10 cellular contexts compared by ENCODE assay signal in the genomic region with DNA sequence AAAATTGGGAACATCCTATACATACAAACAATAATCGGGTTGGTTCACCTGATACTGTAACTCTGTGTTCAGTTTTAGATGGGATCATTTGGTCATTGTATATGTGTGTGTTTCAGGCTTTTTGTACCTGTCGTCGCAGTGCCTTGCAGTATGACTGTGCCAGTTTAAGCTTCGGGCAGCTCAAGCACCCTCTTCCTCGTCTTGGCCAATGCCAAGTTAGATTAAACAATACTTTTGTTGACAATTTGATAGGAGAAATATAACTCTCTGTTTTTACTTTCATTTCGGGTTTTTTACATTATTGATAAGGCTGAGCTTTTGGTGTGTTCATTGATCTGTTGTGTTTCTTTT. TPM values are rescaled to one million over a fixed set of nuclear protein-coding genes. Genes with fewer than 3 reads are reported as not detected.
A peak's percentile ranks its signal among the peaks of the same experiment; 100 is the strongest.
DNase-seq lines count a peak whose midpoint lies in the region; ATAC-seq and TF ChIP-seq lines count a peak whose summit lies in the region.
"Had no signal": no experiment of that assay in that cellular context is flagged by ENCODE, and none has a peak within 500 bp of the region (broad histone marks: within the 10 kb centered on the region; RNA-seq: fewer than 3 reads in every experiment).

No MANE protein-coding gene starts in this region.

- ATAC-seq in HG02610 (IDR thresholded peaks at IDR 0.05; ENCODE audit: unreplicated experiment) = peak; percentile 15
- peak; percentile 43 to 54 (median 47) for ATAC-seq in heart left ventricle

- TF ChIP-seq POLR2A in heart left ventricle (IDR thresholded peaks at IDR 0.05) (no peak), spleen (IDR thresholded peaks at IDR 0.05) (no peak)

- intact Hi-C loops in heart left ventricle (cut with DNase I) = loop anchor here in 6 of 10 donors (1.0 to 10.0 kb wide), 7 partner anchors 55 to 175 kb away; a partner anchor contains a TSS
- intact Hi-C loops in spleen (cut with DNase I; ENCODE audit: low total_unique reads) = loop anchor here (5.0 kb wide), 1 partner anchor 55 kb away; no protein-coding TSS in a partner anchor

- H3K4me3 ChIP-seq in heart left ventricle = peak overlapping the region in 8 of 12 donors; percentile 5 to 34 (median 25)
- peak overlapping the region in 4 of 8 donors; percentile 1 to 48 (median 12) for H3K4me3 ChIP-seq in spleen

- TF ChIP-seq CTCF in VCaP (conservative IDR thresholded peaks at IDR 0.05) (no peak), heart left ventricle (IDR thresholded peaks at IDR 0.05) (no peak), spleen (IDR thresholded peaks at IDR 0.05 in 8 of 11, conservative IDR thresholded peaks at IDR 0.05 in 3 of 11) (no peak)

- H3K27ac ChIP-seq in VCaP (peak overlapping the region; percentile 69), heart left ventricle (peak overlapping the region; percentile 70 to 97 (median 84)), spleen (peak overlapping the region; percentile 0 to 97 (median 82))
- H3K27ac ChIP-seq: parathyroid adenoma had no signal

- DNase-seq in heart left ventricle = no peak
- DNase-seq in spleen = no peak
- no peak for DNase-seq in NOMO-1 treated with DMSO at 0.1 percent for 48 hours (lab: John Stamatoyannopoulos, UW; ENCODE audit: unreplicated experiment)
- no peak for DNase-seq in NCI-H82 (lab: John Stamatoyannopoulos, UW)
- no peak for DNase-seq in AML-193 (lab: John Stamatoyannopoulos, UW)
- no peak for DNase-seq in NCI-H1436 treated with DMSO at 0.1 percent for 48 hours (lab: John Stamatoyannopoulos, UW)
- DNase-seq: SW 1271 had no signal

- H3K36me3 ChIP-seq in heart left ventricle (no peaks in the 10 kb centered on the region), spleen (no peaks in the 10 kb centered on the region)

- 40 to 53% (median 44%) methylated on average over 6 of the region's 6 CpGs for WGBS in heart left ventricle, 4 donors
- WGBS in spleen, 5 donors = 38 to 73% (median 42%) methylated on average over 6 of the region's 6 CpGs

- no peaks in the 10 kb centered on the region for H3K27me3 ChIP-seq in heart left ventricle
- H3K27me3 ChIP-seq in spleen (replicated peaks in 1 of 7) = no peaks in the 10 kb centered on the region

- H3K4me1 ChIP-seq in heart left ventricle = peaks cover 3 to 50% (median 26%) of the 10 kb centered on the region in 12 donors
- H3K4me1 ChIP-seq in spleen = peaks cover 21 to 69% (median 42%) of the 10 kb centered on the region in 6 donors

- H3K9me3 ChIP-seq in heart left ventricle (no peaks in the 10 kb centered on the region), spleen (no peaks in the 10 kb centered on the region)

RNA-seq across cellular contexts. Expression of a gene that starts 37.0 kb away (rescaled TPM):
- total RNA-seq in heart left ventricle (100 to 1,000 TPM in 1 of 9 donors, 10 to 100 TPM in 8; 26.3 to 105 (median 70.4) TPM), spleen (100 to 1,000 TPM; 126 to 254 (median 226) TPM)
- polyA plus RNA-seq in heart left ventricle (10 to 100 TPM; 35.1 to 38.2 TPM), spleen (100 to 1,000 TPM in 2 of 3 donors, 10 to 100 TPM in 1; 62.2 to 116 (median 102) TPM)

RNA-seq across cellular contexts. Expression of a gene that starts 59.4 kb away (rescaled TPM):
- 10 to 100 TPM; 33.6 to 50.0 (median 39.6) TPM for total RNA-seq in heart left ventricle
- 10 to 100 TPM; 36.2 to 49.8 TPM for polyA plus RNA-seq in heart left ventricle
- total RNA-seq in spleen = 10 to 100 TPM; 25.8 to 33.3 (median 29.0) TPM
- polyA plus RNA-seq in spleen = 10 to 100 TPM; 25.1 to 28.2 (median 26.2) TPM
